In the genomic region with DNA sequence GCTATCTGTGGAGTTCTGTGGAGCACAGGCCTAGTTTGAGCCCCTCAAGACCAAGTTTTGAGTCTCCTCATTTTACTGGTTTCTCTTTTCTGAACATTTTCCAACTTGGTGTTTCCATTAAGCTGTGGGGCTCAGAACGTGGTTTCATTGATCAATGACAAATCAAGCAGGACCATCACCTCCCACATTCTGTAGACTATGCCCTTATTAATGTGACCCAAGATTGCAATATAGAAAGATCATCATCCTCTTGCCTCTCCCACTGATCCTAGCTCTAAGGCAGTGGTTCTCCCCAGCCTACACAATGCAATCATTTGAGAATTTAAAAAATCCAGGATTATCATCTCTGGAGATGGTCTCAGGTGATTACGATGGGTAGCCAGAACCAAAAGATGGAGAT, we compare ENCODE assay signal across 37 cellular contexts. TPM values are rescaled to one million over a fixed set of nuclear protein-coding genes. Genes with fewer than 3 reads are reported as not detected.
"Had no signal": no experiment of that assay in that cellular context is flagged by ENCODE, and none has a peak within 500 bp of the region (broad histone marks: within the 10 kb centered on the region; RNA-seq: fewer than 3 reads in every experiment).

No MANE protein-coding gene starts in this region.

- ATAC-seq: activated CD8-positive, alpha-beta T cell treated with anti-CD3 and anti-CD28 coated beads for 36 hours; activated naive CD8-positive, alpha-beta T cell treated with anti-CD3 and anti-CD28 coated beads, Interleukin-2, amount 50 U/mL, for 24 hours; activated T-cell treated with anti-CD3 and anti-CD28 coated beads, Interleukin-2, amount 50 U/mL, for 72 hours; activated T-helper 17 cell treated with anti-CD3 and anti-CD28 coated beads, Interleukin-2, amount 50 U/mL, for 72 hours; PC-3 had no signal

- H3K4me1 ChIP-seq: Peyer's patch, SJSA1 had no signal

- DNase-seq: activated CD4-positive, alpha-beta T cell treated with anti-CD3 and anti-CD28 coated beads, Interleukin-2, amount 10 ng/mL, durations not matched to agents 24 days and 14 days; activated CD4-positive, alpha-beta T cell treated with anti-CD3 and anti-CD28 coated beads, Interleukin-2, amount 50 U/mL, for 4 hours; activated CD8-positive, alpha-beta T cell treated with anti-CD3 and anti-CD28 coated beads for 36 hours; activated gamma-delta T cell; activated naive CD4-positive, alpha-beta T cell treated with anti-CD3 and anti-CD28 coated beads for 36 hours; activated naive CD8-positive, alpha-beta T cell treated with anti-CD3 and anti-CD28 coated beads, Interleukin-2, amount 50 U/mL, for 24 hours; activated T-cell treated with anti-CD3 and anti-CD28 coated beads, Interleukin-2, amount 50 U/mL, for 1 hour; activated T-cell treated with anti-CD3 and anti-CD28 coated beads, Interleukin-2, amount 50 U/mL, for 72 hours; anterior cingulate cortex; central memory CD4-positive, alpha-beta T cell; Kasumi-1; KG1; MG63; NCI-H1048; NCI-H1105 treated with DMSO at 0.1 percent for 48 hours; NCI-H1436; NCI-H1694 treated with DMSO at 0.1 percent for 48 hours; NCI-H2029; NCI-H2171; NCI-H510A; NCI-H526; NCI-H748 treated with DMSO at 0.1 percent for 48 hours; NK-92 treated with Interleukin-12 subunit alpha and Interleukin-12 subunit beta, amount 100 ng/mL, for 24 hours; PC-3; Peyer's patch; RPMI8226; SHP77 treated with DMSO at 0.1 percent for 48 hours; SW 1271; T1000 had no signal

- H3K4me3 Mint-ChIP-seq: activated CD4-positive, alpha-beta T cell treated with anti-CD3 and anti-CD28 coated beads, Interleukin-2, amount 10 ng/mL, durations not matched to agents 24 days and 14 days; activated CD8-positive, alpha-beta T cell treated with anti-CD3 and anti-CD28 coated beads for 36 hours; activated naive CD4-positive, alpha-beta T cell treated with anti-CD3 and anti-CD28 coated beads for 36 hours; activated naive CD8-positive, alpha-beta T cell; activated naive CD8-positive, alpha-beta T cell treated with anti-CD3 and anti-CD28 coated beads, Interleukin-2, amount 50 U/mL, for 24 hours; activated T-cell treated with anti-CD3 and anti-CD28 coated beads, Interleukin-2, amount 50 U/mL, for 72 hours; activated T-helper 17 cell treated with anti-CD3 and anti-CD28 coated beads, Interleukin-2, amount 50 U/mL, for 72 hours; brain had no signal

- H3K4me1 Mint-ChIP-seq: activated naive CD8-positive, alpha-beta T cell treated with anti-CD3 and anti-CD28 coated beads, Interleukin-2, amount 50 U/mL, for 24 hours had no signal

- H3K9me3 ChIP-seq: MG63, Peyer's patch, SJSA1 had no signal

- H3K9me3 Mint-ChIP-seq: activated CD4-positive, alpha-beta T cell treated with anti-CD3 and anti-CD28 coated beads, Interleukin-2, amount 10 ng/mL, durations not matched to agents 24 days and 14 days; activated CD8-positive, alpha-beta T cell treated with anti-CD3 and anti-CD28 coated beads for 36 hours; activated naive CD4-positive, alpha-beta T cell treated with anti-CD3 and anti-CD28 coated beads for 36 hours; activated naive CD8-positive, alpha-beta T cell treated with anti-CD3 and anti-CD28 coated beads, Interleukin-2, amount 50 U/mL, for 24 hours; activated T-cell treated with anti-CD3 and anti-CD28 coated beads, Interleukin-2, amount 50 U/mL, for 72 hours; activated T-helper 17 cell treated with anti-CD3 and anti-CD28 coated beads, Interleukin-2, amount 50 U/mL, for 72 hours had no signal

- H3K27ac Mint-ChIP-seq: activated CD4-positive, alpha-beta T cell treated with anti-CD3 and anti-CD28 coated beads, Interleukin-2, amount 10 ng/mL, durations not matched to agents 24 days and 14 days; activated CD8-positive, alpha-beta T cell treated with anti-CD3 and anti-CD28 coated beads for 36 hours; activated naive CD4-positive, alpha-beta T cell treated with anti-CD3 and anti-CD28 coated beads for 36 hours; activated naive CD8-positive, alpha-beta T cell; activated naive CD8-positive, alpha-beta T cell treated with anti-CD3 and anti-CD28 coated beads, Interleukin-2, amount 50 U/mL, for 24 hours; activated T-cell treated with anti-CD3 and anti-CD28 coated beads, Interleukin-2, amount 50 U/mL, for 72 hours; brain had no signal

- H3K36me3 Mint-ChIP-seq: activated naive CD8-positive, alpha-beta T cell had no signal

- H3K36me3 ChIP-seq: MG63, Peyer's patch, SJSA1 had no signal

- H3K4me3 ChIP-seq: MG63, Peyer's patch, SJSA1 had no signal

- H3K27me3 Mint-ChIP-seq: activated CD4-positive, alpha-beta T cell treated with anti-CD3 and anti-CD28 coated beads, Interleukin-2, amount 10 ng/mL, durations not matched to agents 24 days and 14 days; activated CD8-positive, alpha-beta T cell treated with anti-CD3 and anti-CD28 coated beads for 36 hours; activated naive CD8-positive, alpha-beta T cell; activated naive CD8-positive, alpha-beta T cell treated with anti-CD3 and anti-CD28 coated beads, Interleukin-2, amount 50 U/mL, for 24 hours; activated T-helper 17 cell treated with anti-CD3 and anti-CD28 coated beads, Interleukin-2, amount 50 U/mL, for 72 hours had no signal

- H3K27ac ChIP-seq: Peyer's patch, SJSA1 had no signal

- H3K27me3 ChIP-seq: MG63, Peyer's patch, SJSA1 had no signal

RNA-seq across cellular contexts. Expression of gene OSGIN1, which starts 15.8 kb away (rescaled TPM):
- total RNA-seq: cerebellum had no signal

RNA-seq across cellular contexts. Expression of gene NECAB2, which starts 30.8 kb away (rescaled TPM):
- total RNA-seq: activated CD4-positive, alpha-beta T cell treated with anti-CD3 and anti-CD28 coated beads, Interleukin-2, amount 10 ng/mL, durations not matched to agents 24 days and 14 days; activated CD8-positive, alpha-beta memory T cell treated with anti-CD3 and anti-CD28 coated beads for 36 hours; activated CD8-positive, alpha-beta T cell treated with anti-CD3 and anti-CD28 coated beads for 36 hours; activated naive CD4-positive, alpha-beta T cell treated with anti-CD3 and anti-CD28 coated beads for 36 hours; activated T-helper 17 cell treated with anti-CD3 and anti-CD28 coated beads, Interleukin-2, amount 50 U/mL, for 72 hours; SJSA1; T-helper 1 cell treated with Interleukin-12 subunit alpha and Interleukin-12 subunit beta and Interleukin-4 antibody, amounts not matched to agents 30 ng/mL and 1 ng/mL, for 36 hours; T-helper 2 cell treated with Interferon-gamma antibody and Interleukin-4, amounts not matched to agents 100 ng/mL and 5 ng/mL, for 36 hours had no signal
